Comparison of ENCODE assay signal across 6 cellular contexts in genomic region chr20:52749938-52750337, GRCh38.
"Had no signal": no experiment of that assay in that cellular context is flagged by ENCODE, and none has a peak within 500 bp of the region (broad histone marks: within the 10 kb centered on the region; RNA-seq: fewer than 3 reads in every experiment).

No MANE protein-coding gene starts in this region.

- H2AFZ ChIP-seq: GM23338 had no signal

- H3K36me3 ChIP-seq: HAP-1 had no signal

- ATAC-seq: GM23338, HCT116 had no signal

- H3K4me3 ChIP-seq: GM23338, HAP-1 had no signal

- H3K4me1 ChIP-seq: HAP-1 had no signal

- H3K4me2 ChIP-seq: GM23338 had no signal

- H3K9me3 ChIP-seq: HAP-1 had no signal

- DNase-seq: H7, HFFc6, KG1 had no signal
